In the genomic region with DNA sequence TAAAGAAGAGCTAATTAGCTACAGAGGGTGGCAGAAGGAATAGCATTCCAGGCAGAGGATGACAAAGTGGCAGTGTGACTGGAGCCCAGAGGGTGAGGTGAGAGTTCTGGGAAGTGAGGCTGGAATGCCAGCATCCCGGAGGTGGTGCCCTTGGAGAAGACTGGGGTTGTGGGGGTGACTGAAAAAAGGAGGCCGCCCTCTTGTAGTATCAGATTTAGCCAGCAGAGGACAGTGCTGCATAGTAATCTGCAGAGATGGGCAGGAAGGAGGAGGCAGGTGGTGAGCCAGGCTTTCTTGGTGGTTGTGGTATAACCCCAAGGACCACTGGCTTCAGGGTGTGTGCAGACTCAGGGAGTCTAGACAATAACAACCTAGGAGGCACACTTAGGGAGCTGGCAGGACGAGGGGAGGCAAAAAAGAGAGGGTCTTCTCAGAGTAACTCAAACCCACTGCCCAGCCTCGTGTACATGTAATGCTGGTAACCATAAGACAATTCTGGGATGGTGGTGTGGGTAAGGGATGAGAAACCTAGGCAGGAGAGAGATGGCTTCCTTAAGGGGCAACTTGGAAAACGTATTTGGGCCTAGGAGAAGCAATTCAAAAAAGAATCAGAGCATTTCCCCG, we compare ENCODE assay signal across 10 cellular contexts. TPM values are rescaled to one million over a fixed set of nuclear protein-coding genes. Genes with fewer than 3 reads are reported as not detected.
DNase-seq lines count a peak whose midpoint lies in the region; ATAC-seq, FAIRE-seq and TF ChIP-seq lines count a peak whose summit lies in the region.
"Had no signal": no experiment of that assay in that cellular context is flagged by ENCODE, and none has a peak within 500 bp of the region (broad histone marks: within the 10 kb centered on the region; RNA-seq: fewer than 3 reads in every experiment).

No MANE protein-coding gene starts in this region.

- H3K27ac ChIP-seq in esophagus muscularis mucosa (replicated peaks in 1 of 4) (no peak overlapping the region), trophoblast cell (ENCODE audit: low read depth, low read length) (no peak overlapping the region)

- H4K12ac ChIP-seq in trophoblast cell (ENCODE audit: low read depth, low read length) = no peak overlapping the region

- H3K18ac ChIP-seq in trophoblast cell (ENCODE audit: low read length) = no peak overlapping the region

- H4K8ac ChIP-seq in trophoblast cell (ENCODE audit: low read depth, low read length) = no peak overlapping the region

- H3K4me2 ChIP-seq in trophoblast cell (ENCODE audit: low read length) = no peak overlapping the region

- no peak for TF ChIP-seq EP300 in esophagus muscularis mucosa (IDR thresholded peaks at IDR 0.05)

- peaks cover 0 to 6% (median 0%) of the 10 kb centered on the region in 4 donors for H3K9me3 ChIP-seq in esophagus muscularis mucosa
- H3K9me3 ChIP-seq in trophoblast cell (ENCODE audit: insufficient read depth, low read depth, low read length) = no peaks in the 10 kb centered on the region

- no peaks in the 10 kb centered on the region for H3K27me3 ChIP-seq in esophagus muscularis mucosa
- H3K27me3 ChIP-seq in trophoblast cell (ENCODE audit: insufficient read depth, low read length) = no peaks in the 10 kb centered on the region

- TF ChIP-seq CTCF in esophagus muscularis mucosa (IDR thresholded peaks at IDR 0.05) = peak; percentile 37 to 65 (median 37)

- H3K14ac ChIP-seq in trophoblast cell (ENCODE audit: low read length) = no peak overlapping the region

- H3K23ac ChIP-seq in trophoblast cell (ENCODE audit: low read length) = no peak overlapping the region

- no peaks in the 10 kb centered on the region for H3K79me2 ChIP-seq in trophoblast cell (ENCODE audit: control insufficient read depth, insufficient read depth, low read length, poor library complexity)

- peak; percentile 92 for FAIRE-seq in urothelium cell line (lab: Jason Lieb, UNC)
- FAIRE-seq: A204.1, islet of Langerhans had no signal

- H3K27ac Mint-ChIP-seq in activated CD8-positive, alpha-beta memory T cell treated with anti-CD3 and anti-CD28 coated beads, Interleukin-2, amount 10 ng/mL, durations not matched to agents 7 days and 5 days = peak overlapping the region; percentile 73

- no peaks in the 10 kb centered on the region for H3K4me1 ChIP-seq in esophagus muscularis mucosa
- no peaks in the 10 kb centered on the region for H3K4me1 ChIP-seq in trophoblast cell (ENCODE audit: control insufficient read depth in 1 of 2, insufficient read depth in 2 of 2, low read length in 2 of 2)

- H3K4me3 ChIP-seq in esophagus muscularis mucosa = no peak overlapping the region
- no peak overlapping the region for H3K4me3 ChIP-seq in trophoblast cell (ENCODE audit: low read depth, low read length)

- CTCF ChIA-PET in activated CD8-positive, alpha-beta memory T cell treated with anti-CD3 and anti-CD28 coated beads, Interleukin-2, amount 10 ng/mL, durations not matched to agents 7 days and 5 days (lab: Charles Lee) = interaction anchor here (0.8 to 4.1 kb wide), 19 partner anchors 9 to 350 kb away, joined by 3 to 37 read pairs (median 4); a partner anchor contains a TSS

- H3K36me3 Mint-ChIP-seq in activated CD8-positive, alpha-beta memory T cell treated with anti-CD3 and anti-CD28 coated beads, Interleukin-2, amount 10 ng/mL, durations not matched to agents 7 days and 5 days = no peaks in the 10 kb centered on the region

- no peak overlapping the region for H2BK5ac ChIP-seq in trophoblast cell (ENCODE audit: low read depth, low read length, poor library complexity)

- H3K79me1 ChIP-seq in trophoblast cell (ENCODE audit: low read length) = no peaks in the 10 kb centered on the region

- H3K9ac ChIP-seq in trophoblast cell (ENCODE audit: low read length) = no peak overlapping the region

- peak; percentile 94 for ATAC-seq in activated CD8-positive, alpha-beta memory T cell treated with anti-CD3 and anti-CD28 coated beads, Interleukin-2, amount 10 ng/mL, durations not matched to agents 7 days and 5 days

- WGBS in esophagus muscularis mucosa = 67% methylated on average over 6 of the region's 6 CpGs
- no CpG with 5 or more reads among the region's 6 CpGs for WGBS in trophoblast cell (ENCODE audit: extremely low coverage, insufficient coverage, insufficient read length)

- H3K4ac ChIP-seq in trophoblast cell (ENCODE audit: low read depth, low read length) = no peak overlapping the region

- peak overlapping the region; percentile 5 for H3K4me3 Mint-ChIP-seq in activated CD8-positive, alpha-beta memory T cell treated with anti-CD3 and anti-CD28 coated beads, Interleukin-2, amount 10 ng/mL, durations not matched to agents 7 days and 5 days

- peaks cover 14% of the 10 kb centered on the region for H3K4me1 Mint-ChIP-seq in activated CD8-positive, alpha-beta memory T cell treated with anti-CD3 and anti-CD28 coated beads, Interleukin-2, amount 10 ng/mL, durations not matched to agents 7 days and 5 days

- H3K36me3 ChIP-seq in esophagus muscularis mucosa = peaks cover 0 to 38% (median 12%) of the 10 kb centered on the region in 4 donors
- no peaks in the 10 kb centered on the region for H3K36me3 ChIP-seq in trophoblast cell (ENCODE audit: control insufficient read depth in 1 of 2, insufficient read depth in 2 of 2, low read length in 2 of 2)

- no peak overlapping the region for H2AFZ ChIP-seq in trophoblast cell (ENCODE audit: insufficient read depth, low read length, poor library complexity)

- no peak overlapping the region for H4K91ac ChIP-seq in trophoblast cell (ENCODE audit: low read depth, low read length)

- peak; percentile 81 for DNase-seq in DMS 273 (lab: John Stamatoyannopoulos, UW; ENCODE audit: unreplicated experiment)
- DNase-seq in DMS 273 treated with DMSO at 0.1 percent for 48 hours (lab: John Stamatoyannopoulos, UW) = no peak
- peak; percentile 63 for DNase-seq in HK-2 (ENCODE audit: unreplicated experiment)
- DNase-seq in NOMO-1 treated with dmso at 0.1 percent for 144 hours (lab: John Stamatoyannopoulos, UW; ENCODE audit: unreplicated experiment) = peak; percentile 5
- DNase-seq in activated CD8-positive, alpha-beta memory T cell treated with anti-CD3 and anti-CD28 coated beads, Interleukin-2, amount 10 ng/mL, durations not matched to agents 7 days and 5 days = peak; percentile 90
- no peak for DNase-seq in esophagus muscularis mucosa (ENCODE audit: extremely low spot score)
- DNase-seq in trophoblast cell = peak; percentile 41 to 48
- DNase-seq in urothelium cell line (ENCODE audit: low spot score) = peak; percentile 71

- H2AK5ac ChIP-seq in trophoblast cell (ENCODE audit: low read length) = no peak overlapping the region

- no peak for TF ChIP-seq POLR2A in esophagus muscularis mucosa (IDR thresholded peaks at IDR 0.05; ENCODE audit: low read depth)

- no peak overlapping the region for H2BK120ac ChIP-seq in trophoblast cell (ENCODE audit: insufficient read depth, low read length, poor library complexity)

- H3K27me3 Mint-ChIP-seq in activated CD8-positive, alpha-beta memory T cell treated with anti-CD3 and anti-CD28 coated beads, Interleukin-2, amount 10 ng/mL, durations not matched to agents 7 days and 5 days = peaks cover 29% of the 10 kb centered on the region

- no peaks in the 10 kb centered on the region for H3K9me3 Mint-ChIP-seq in activated CD8-positive, alpha-beta memory T cell treated with anti-CD3 and anti-CD28 coated beads, Interleukin-2, amount 10 ng/mL, durations not matched to agents 7 days and 5 days (ENCODE audit: low read depth)

- H2BK12ac ChIP-seq in trophoblast cell (ENCODE audit: low read length) = no peak overlapping the region

- intact Hi-C loops in esophagus muscularis mucosa (cut with DNase I) = loop anchor here (10.0 kb wide), 1 partner anchor 143 kb away; no protein-coding TSS in a partner anchor

RNA-seq across cellular contexts. Expression of a gene that starts 30.5 kb away (rescaled TPM):
- total RNA-seq in activated CD8-positive, alpha-beta memory T cell treated with anti-CD3 and anti-CD28 coated beads, Interleukin-2, amount 10 ng/mL, durations not matched to agents 7 days and 5 days = not detected
- total RNA-seq in esophagus muscularis mucosa = 10 to 100 TPM; 11.6 to 20.8 (median 14.8) TPM
- 0.16 and 0.24 TPM in 2 replicates for polyA plus RNA-seq in trophoblast cell (2013)

RNA-seq across cellular contexts. Expression of a gene that starts 43.6 kb away (rescaled TPM):
- total RNA-seq in activated CD8-positive, alpha-beta memory T cell treated with anti-CD3 and anti-CD28 coated beads, Interleukin-2, amount 10 ng/mL, durations not matched to agents 7 days and 5 days = 10 to 100 TPM; 19.6 to 26.3 TPM
- total RNA-seq in esophagus muscularis mucosa = 10 to 100 TPM; 10.8 to 16.4 (median 13.8) TPM
- 14.7 and 16.5 TPM in 2 replicates for polyA plus RNA-seq in trophoblast cell (2013)

RNA-seq across cellular contexts. Expression of a gene that starts 48.8 kb away (rescaled TPM):
- total RNA-seq in activated CD8-positive, alpha-beta memory T cell treated with anti-CD3 and anti-CD28 coated beads, Interleukin-2, amount 10 ng/mL, durations not matched to agents 7 days and 5 days = not detected
- not detected for total RNA-seq in esophagus muscularis mucosa
- polyA plus RNA-seq in trophoblast cell (2013) = 0.18 and 0.21 TPM in 2 replicates

Comparison
In these comparisons a context has a peak if more than half of its experiments do, and no peak if none do; other contexts are left out.
1. DNase-seq: peak in DMS 273 (single experiment), HK-2 (single experiment), NOMO-1 treated with dmso at 0.1 percent for 144 hours (single experiment), activated CD8-positive, alpha-beta memory T cell treated with anti-CD3 and anti-CD28 coated beads, Interleukin-2, amount 10 ng/mL, durations not matched to agents 7 days and 5 days (single experiment), trophoblast cell (2 of 2) and urothelium cell line (single experiment); none in DMS 273 treated with DMSO at 0.1 percent for 48 hours (single experiment) and esophagus muscularis mucosa (single experiment).
2. RNA of a gene that starts 30.5 kb away (total RNA-seq): 11.6 to 20.8 TPM in esophagus muscularis mucosa; not detected in activated CD8-positive, alpha-beta memory T cell treated with anti-CD3 and anti-CD28 coated beads, Interleukin-2, amount 10 ng/mL, durations not matched to agents 7 days and 5 days; every median in the first group is over 10 times any median in the second.